8 cellular contexts compared by ENCODE assay signal in genomic region chr6:45376310-45377040, GRCh38. TPM values are rescaled to one million over a fixed set of nuclear protein-coding genes. Genes with fewer than 3 reads are reported as not detected.
DNase-seq lines count a peak whose midpoint lies in the region; ATAC-seq and TF ChIP-seq lines count a peak whose summit lies in the region.

No MANE protein-coding gene starts in this region.

- peak overlapping the region; percentile 62 for H3K4me2 ChIP-seq in SU-DHL-6 (ENCODE audit: low read depth, low read length, poor library complexity, severe bottlenecking)

- H3K36me3 ChIP-seq in GM06990 (ENCODE audit: control insufficient read depth, insufficient read depth, low read length) (no peaks in the 10 kb centered on the region), SU-DHL-6 (ENCODE audit: low read length) (no peaks in the 10 kb centered on the region), psoas muscle (ENCODE audit: insufficient read depth in 1 of 2, low read depth in 1 of 2) (no peaks in the 10 kb centered on the region), MG63 (no peaks in the 10 kb centered on the region)

- no peak for TF ChIP-seq CTCF in GM06990 (IDR thresholded peaks at IDR 0.05; ENCODE audit: insufficient read depth, low read length, poor library complexity, severe bottlenecking)
- TF ChIP-seq CTCF in SU-DHL-6 (IDR thresholded peaks at IDR 0.05; ENCODE audit: insufficient read depth, low read length, poor library complexity, severe bottlenecking), result no peak
- no peak for TF ChIP-seq CTCF in psoas muscle (IDR thresholded peaks at IDR 0.05)

- no peak for DNase-seq in GM06990 (ENCODE audit: extremely low read depth, insufficient read length)
- peak; percentile 63 for DNase-seq in fibroblast of peridontal ligament (ENCODE audit: extremely low read depth)
- no peak for DNase-seq in psoas muscle
- DNase-seq in MG63, result no peak

- no peaks in the 10 kb centered on the region for H3K9me2 ChIP-seq in SU-DHL-6 (replicated peaks; ENCODE audit: insufficient read depth, low read length)

- H3F3A ChIP-seq in SU-DHL-6 (ENCODE audit: insufficient read depth), result peaks cover 5% of the 10 kb centered on the region; the same call in 1 of the 2 replicates

- ATAC-seq in psoas muscle (no peak), HG03442 (IDR thresholded peaks at IDR 0.05; ENCODE audit: unreplicated experiment) (no peak), HG03280 (IDR thresholded peaks at IDR 0.05; ENCODE audit: unreplicated experiment) (no peak), GM18858 (IDR thresholded peaks at IDR 0.05; ENCODE audit: unreplicated experiment) (no peak)

- 32 to 38% (median 33%) methylated on average over 11 of the region's 11 CpGs for WGBS in psoas muscle, 3 donors

- intact Hi-C loops in psoas muscle (cut with DNase I), result loop anchor here in 1 of 2 donors (5.0 kb wide), 1 partner anchor 336 kb away; no protein-coding TSS in a partner anchor

- H2AFZ ChIP-seq in SU-DHL-6 (ENCODE audit: low read depth, low read length, severe bottlenecking), result peak overlapping the region; percentile 93

- H3K4me1 ChIP-seq in psoas muscle, result peaks cover 9% of the 10 kb centered on the region

- H3K9me3 ChIP-seq in SU-DHL-6 (ENCODE audit: insufficient read depth, low read length) (no peaks in the 10 kb centered on the region), psoas muscle (no peaks in the 10 kb centered on the region), MG63 (no peaks in the 10 kb centered on the region)

- H3K4me3 ChIP-seq in GM06990 (replicated peaks; ENCODE audit: low read depth, low read length) (peak overlapping the region; percentile 87), SU-DHL-6 (ENCODE audit: insufficient read depth, low read length, poor library complexity, severe bottlenecking) (peak overlapping the region; percentile 83), psoas muscle (peak overlapping the region; percentile 84), MG63 (no peak overlapping the region)

- no peaks in the 10 kb centered on the region for H4K20me1 ChIP-seq in SU-DHL-6 (ENCODE audit: low read depth, low read length)

- H3K27me3 ChIP-seq in GM06990 (replicated peaks; ENCODE audit: control insufficient read depth, insufficient read depth, low read length) (no peaks in the 10 kb centered on the region), SU-DHL-6 (ENCODE audit: low read length) (no peaks in the 10 kb centered on the region), psoas muscle (ENCODE audit: insufficient read depth in 3 of 3, low read length in 2 of 3) (no peaks in the 10 kb centered on the region), MG63 (no peaks in the 10 kb centered on the region)

- H3K27ac ChIP-seq in SU-DHL-6 (ENCODE audit: low read depth, low read length) (peak overlapping the region; percentile 76), psoas muscle (peak overlapping the region; percentile 96)

- H3K79me2 ChIP-seq in SU-DHL-6 (ENCODE audit: insufficient read depth, low read length), result 0 out of 2 replicates have a peak, but pooled peaks cover 4% of the 10 kb centered on the region

- H3K9ac ChIP-seq in SU-DHL-6 (ENCODE audit: low read length), result peak overlapping the region; percentile 88

RNA-seq across cellular contexts. Expression of gene SUPT3H, which starts 1.3 kb away (rescaled TPM):
- total RNA-seq in psoas muscle, result 1 to 10 TPM; 1.9 to 3.3 (median 2.5) TPM
- polyA plus RNA-seq in psoas muscle, result 1 to 10 TPM; 1.7 to 4.3 (median 3.1) TPM
- not detected in 2 replicates for total RNA-seq in MG63 (2014; rRNA removed; shearing (Covaris generic); ENCODE audit: low replicate concordance)

RNA-seq across cellular contexts. Expression of gene RUNX2, which starts 48.3 kb away (rescaled TPM):
- under 1 TPM; 0.20 to 0.69 (median 0.40) TPM for total RNA-seq in psoas muscle
- under 1 TPM; 0.07 to 0.21 (median 0.11) TPM for polyA plus RNA-seq in psoas muscle
- total RNA-seq in MG63 (2014; rRNA removed; shearing (Covaris generic); ENCODE audit: low replicate concordance), result 0.13 and 0.39 TPM in 2 replicates
